17 cellular contexts compared by ENCODE assay signal in the genomic region with DNA sequence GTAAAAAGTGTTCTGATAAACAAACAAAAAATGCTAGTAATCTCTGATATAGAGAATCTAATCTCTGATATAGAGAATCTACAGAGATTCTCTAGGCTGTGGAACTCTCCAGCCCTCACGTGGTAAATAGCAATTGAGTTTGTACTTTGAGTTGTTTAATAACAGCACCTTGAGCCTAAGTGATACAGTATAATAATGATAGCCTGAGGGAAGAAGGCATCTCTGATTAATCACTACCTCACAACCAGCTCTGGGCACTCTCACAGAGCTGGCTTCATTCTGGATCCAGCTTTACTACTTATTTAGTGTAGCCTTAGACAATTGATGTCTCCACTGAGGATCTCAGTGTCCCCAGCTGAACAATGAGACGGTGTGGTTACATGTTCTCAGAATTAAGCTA.
DNase-seq lines count a peak whose midpoint lies in the region; ATAC-seq, FAIRE-seq and TF ChIP-seq lines count a peak whose summit lies in the region.
"Had no signal": no experiment of that assay in that cellular context is flagged by ENCODE, and none has a peak within 500 bp of the region (broad histone marks: within the 10 kb centered on the region; RNA-seq: fewer than 3 reads in every experiment).

No MANE protein-coding gene starts in this region.

- CTCF ChIA-PET in RWPE1 (lab: Yijun Ruan, JAX): no interaction called here

- H3K36me3 ChIP-seq in mucosa of descending colon (ENCODE audit: low read depth): no peaks in the 10 kb centered on the region
- H3K36me3 ChIP-seq: Peyer's patch had no signal

- H3K4me3 ChIP-seq in mucosa of descending colon: no peak overlapping the region
- H3K4me3 ChIP-seq: Peyer's patch had no signal

- H3K9me3 ChIP-seq in mucosa of descending colon: no peaks in the 10 kb centered on the region
- H3K9me3 ChIP-seq: Peyer's patch, SK-N-SH had no signal

- no peak overlapping the region for H3K27ac ChIP-seq in RWPE1
- H3K27ac ChIP-seq: 22Rv1, Peyer's patch had no signal

- POLR2A ChIA-PET in RWPE1 (lab: Yijun Ruan, JAX; ENCODE audit: low non-redundant PET): no interaction called here

- FAIRE-seq in urothelium cell line (lab: Jason Lieb, UNC): peak; percentile 46

- no peaks in the 10 kb centered on the region for H3K4me1 ChIP-seq in mucosa of descending colon (ENCODE audit: low read depth)
- H3K4me1 ChIP-seq: Peyer's patch had no signal

- peak in 2 of 3 experiments; percentile 36 to 69 for DNase-seq in NCI-H1417 (lab: John Stamatoyannopoulos, UW)
- DNase-seq in NCI-H1417 treated with DMSO at 0.1 percent for 48 hours (lab: John Stamatoyannopoulos, UW): no peak
- peak; percentile 40 for DNase-seq in RWPE1 (ENCODE audit: low spot score)
- peak; percentile 45 for DNase-seq in islet precursor cell
- DNase-seq in urothelium cell line (ENCODE audit: low spot score): no peak
- no peak for DNase-seq in stimulated activated CD4-positive, alpha-beta T cell treated with anti-CD3 and anti-CD28 coated beads, Interleukin-15, amount 100 ng/mL, for 24 hours
- no peak for DNase-seq in mucosa of descending colon
- DNase-seq in HCEC 1CT: no peak
- DNase-seq: DMS79 treated with DMSO at 0.1 percent for 48 hours, H7, NCI-H1092 treated with DMSO at 0.1 percent for 48 hours, NCI-H187 treated with DMSO at 0.1 percent for 48 hours, NCI-H2171, Peyer's patch, SHP77 treated with DMSO at 0.1 percent for 48 hours, SK-N-SH had no signal

- intact Hi-C loops in mucosa of descending colon (cut with DNase I, micrococcal nuclease): no loop called here

- no peak for ATAC-seq in mucosa of descending colon

- TF ChIP-seq CTCF in RWPE1 (conservative IDR thresholded peaks at IDR 0.05; ENCODE audit: low read depth): no peak
- TF ChIP-seq CTCF in mucosa of descending colon (IDR thresholded peaks at IDR 0.05): no peak

Comparison
In these comparisons a context has a peak if more than half of its experiments do, and no peak if none do; other contexts are left out.
1. DNase-seq: peak in NCI-H1417 (2 of 3), RWPE1 (single experiment) and islet precursor cell (single experiment); none in NCI-H1417 treated with DMSO at 0.1 percent for 48 hours (single experiment), urothelium cell line (single experiment), stimulated activated CD4-positive, alpha-beta T cell treated with anti-CD3 and anti-CD28 coated beads, Interleukin-15, amount 100 ng/mL, for 24 hours (single experiment), mucosa of descending colon (0 of 3) and HCEC 1CT (single experiment).